ENCODE assay signal across 10 cellular contexts in the genomic region with DNA sequence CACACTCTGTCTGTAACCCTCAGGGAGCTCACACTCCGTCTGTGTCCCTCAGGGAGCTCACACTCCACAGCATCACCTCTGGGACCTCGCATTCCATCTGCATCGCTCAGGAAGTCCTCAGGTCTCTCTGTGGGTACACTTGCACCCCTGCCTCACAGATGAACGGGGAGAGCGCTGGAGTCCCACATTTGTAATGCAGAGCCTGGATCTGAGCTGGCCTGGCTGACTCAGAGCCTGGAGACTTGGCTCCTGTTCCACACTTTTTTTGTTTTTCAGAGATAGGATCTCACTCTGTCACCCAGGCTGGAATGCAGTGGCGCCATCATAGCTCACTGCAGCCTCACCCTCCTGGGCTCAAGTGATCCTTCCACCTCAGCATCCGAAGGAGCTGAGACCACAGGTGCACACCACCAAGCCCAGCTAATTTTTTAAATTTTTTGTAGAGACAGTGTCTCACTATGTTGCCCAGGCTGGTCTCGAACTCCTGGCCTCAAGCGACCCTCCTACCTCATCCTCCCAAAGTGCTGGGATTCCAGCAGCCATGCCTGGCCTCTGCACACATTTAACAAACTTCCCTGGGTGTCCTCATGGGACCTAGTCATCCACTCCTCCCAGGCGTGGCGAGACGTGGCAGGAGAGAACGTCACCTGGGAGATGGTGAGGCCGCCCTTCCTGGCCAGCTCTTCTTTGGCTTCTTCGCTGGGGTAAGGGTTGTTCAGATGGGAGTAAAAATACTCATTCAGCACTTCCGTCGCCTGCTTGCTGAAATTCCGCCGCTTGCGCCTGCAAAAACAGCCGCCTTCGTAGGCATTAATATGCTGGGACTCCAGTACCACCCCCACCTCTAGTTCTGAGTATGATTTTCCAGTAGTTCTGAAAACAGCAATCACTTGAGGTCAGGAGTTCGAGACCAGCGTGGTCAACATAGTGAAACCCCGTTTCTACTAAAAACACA. TPM values are rescaled to one million over a fixed set of nuclear protein-coding genes. Genes with fewer than 3 reads are reported as not detected.
DNase-seq lines count a peak whose midpoint lies in the region; ATAC-seq and TF ChIP-seq lines count a peak whose summit lies in the region.
"Had no signal": no experiment of that assay in that cellular context is flagged by ENCODE, and none has a peak within 500 bp of the region (broad histone marks: within the 10 kb centered on the region; RNA-seq: fewer than 3 reads in every experiment).

No MANE protein-coding gene starts in this region.

- H3K9me3 ChIP-seq in breast epithelium, result no peaks in the 10 kb centered on the region

- H3K27me3 Mint-ChIP-seq in MCF 10A (ENCODE audit: insufficient read depth, unreplicated experiment), result no peaks in the 10 kb centered on the region
- no peaks in the 10 kb centered on the region for H3K27me3 Mint-ChIP-seq in stimulated activated memory B cell treated with anti-CD40 and anti-IgM and Interleukin-4, amounts not matched to agents 10 μg/mL and 1 μg/mL and 100 μg/mL, for 72 hours

- H3K4me1 ChIP-seq in breast epithelium, result no peaks in the 10 kb centered on the region

- H3K36me3 Mint-ChIP-seq in MCF 10A (ENCODE audit: insufficient read depth, unreplicated experiment), result peaks cover 6% of the 10 kb centered on the region
- peaks cover 50% of the 10 kb centered on the region for H3K36me3 Mint-ChIP-seq in stimulated activated memory B cell treated with anti-CD40 and anti-IgM and Interleukin-4, amounts not matched to agents 10 μg/mL and 1 μg/mL and 100 μg/mL, for 72 hours

- BruUV-seq in MCF 10A (replicated peaks; lab: Mats Ljungman, UMichigan), result no TSS peak

- POLR2A ChIA-PET in MCF 10A (lab: Yijun Ruan, JAX), result interaction anchor here (0.8 to 1.7 kb wide), 4 partner anchors 20 to 95 kb away, joined by 3 to 7 read pairs (median 3); a partner anchor contains a TSS

- no peak for ATAC-seq in stimulated activated memory B cell treated with anti-CD40 and anti-IgM and Interleukin-4, amounts not matched to agents 10 μg/mL and 1 μg/mL and 100 μg/mL, for 72 hours

- in situ Hi-C loops in T47D (cut with HindIII; ENCODE audit: low pct_unique_long_range_greater_than_20kb, low sequenced_read_pairs), result no loop called here

- peak; percentile 33 for DNase-seq in MCF 10A (ENCODE audit: unreplicated experiment)
- no peak for DNase-seq in breast epithelium (ENCODE audit: low spot score in 2 of 2)
- DNase-seq in T47D (ENCODE audit: low read depth in 1 of 2, low spot score in 1 of 2), result peak; percentile 37 to 41
- DNase-seq in stimulated activated CD8-positive, alpha-beta memory T cell treated with anti-CD3 and anti-CD28 coated beads, Interleukin-4, amount 100 ng/mL, for 48 hours, result no peak
- no peak for DNase-seq in H4 (ENCODE audit: low spot score)
- DNase-seq: activated CD4-positive, CD25-positive, alpha-beta regulatory T cell treated with anti-CD3 and anti-CD28 coated beads, Interleukin-2, amount 50 U/mL, for 72 hours; DMS53 had no signal

- H3K27ac ChIP-seq in breast epithelium, result no peak overlapping the region
- H3K27ac ChIP-seq: hepatocyte had no signal

- TF ChIP-seq CTCF in MCF 10A (IDR thresholded peaks at IDR 0.05; ENCODE audit: unreplicated experiment), result no peak
- TF ChIP-seq CTCF in breast epithelium (IDR thresholded peaks at IDR 0.05), result no peak

- no peak overlapping the region for H3K4me3 ChIP-seq in breast epithelium
- H3K4me3 ChIP-seq: hepatocyte, lung had no signal

- no peaks in the 10 kb centered on the region for H3K27me3 ChIP-seq in breast epithelium
- H3K27me3 ChIP-seq: hepatocyte had no signal

- H3K4me1 Mint-ChIP-seq in MCF 10A (ENCODE audit: insufficient read depth, unreplicated experiment), result no peaks in the 10 kb centered on the region
- H3K4me1 Mint-ChIP-seq in stimulated activated memory B cell treated with anti-CD40 and anti-IgM and Interleukin-4, amounts not matched to agents 10 μg/mL and 1 μg/mL and 100 μg/mL, for 72 hours, result no peaks in the 10 kb centered on the region

- no peak for TF ChIP-seq POLR2A in breast epithelium (IDR thresholded peaks at IDR 0.05)

- CTCF ChIA-PET in MCF 10A (lab: Yijun Ruan, JAX), result interaction anchor here (0.6 to 3.3 kb wide), 7 partner anchors 9 to 528 kb away, joined by 3 to 42 read pairs (median 3); no protein-coding TSS in a partner anchor

- H3K4me3 Mint-ChIP-seq in MCF 10A (ENCODE audit: unreplicated experiment), result no peak overlapping the region
- no peak overlapping the region for H3K4me3 Mint-ChIP-seq in stimulated activated memory B cell treated with anti-CD40 and anti-IgM and Interleukin-4, amounts not matched to agents 10 μg/mL and 1 μg/mL and 100 μg/mL, for 72 hours

- intact Hi-C loops in MCF 10A (cut with micrococcal nuclease), result no loop called here
- intact Hi-C loops in breast epithelium (cut with DNase I; ENCODE audit: low total_unique reads), result loop anchor here (2.0 kb wide), 1 partner anchor 52 kb away; no protein-coding TSS in a partner anchor

- H3K27ac Mint-ChIP-seq in MCF 10A (ENCODE audit: low read depth, unreplicated experiment), result no peak overlapping the region
- peak overlapping the region; percentile 25 for H3K27ac Mint-ChIP-seq in stimulated activated memory B cell treated with anti-CD40 and anti-IgM and Interleukin-4, amounts not matched to agents 10 μg/mL and 1 μg/mL and 100 μg/mL, for 72 hours

- no peaks in the 10 kb centered on the region for H3K9me3 Mint-ChIP-seq in MCF 10A (ENCODE audit: unreplicated experiment)
- H3K9me3 Mint-ChIP-seq in stimulated activated memory B cell treated with anti-CD40 and anti-IgM and Interleukin-4, amounts not matched to agents 10 μg/mL and 1 μg/mL and 100 μg/mL, for 72 hours, result no peaks in the 10 kb centered on the region

- H3K36me3 ChIP-seq in breast epithelium, result no peaks in the 10 kb centered on the region

RNA-seq across cellular contexts. Expression of a gene that starts 31.0 kb away (rescaled TPM):
- total RNA-seq in MCF 10A (2022) (0.12 and 0.29 TPM in 2 replicates), breast epithelium (under 1 TPM; 0.15 to 0.66 (median 0.16) TPM)
- total RNA-seq in H4 (2014; rRNA removed; shearing (Covaris generic)), result 0.08 and 0.23 TPM in 2 replicates

RNA-seq across cellular contexts. Expression of a gene that starts 40.4 kb away (rescaled TPM):
- total RNA-seq in MCF 10A (2022) (11.9 and 21.7 TPM in 2 replicates), breast epithelium (1 to 10 TPM in 2 of 3 donors, under 1 TPM in 1; 0.88 to 2.0 (median 1.3) TPM)
- total RNA-seq in H4 (2014; rRNA removed; shearing (Covaris generic)), result 0.10 TPM in 1 of 2 replicates, not detected in the other

RNA-seq across cellular contexts. Expression of a gene that starts 49.4 kb away (rescaled TPM):
- total RNA-seq in MCF 10A (2022), result 0.30 TPM in 1 of 2 replicates, not detected in the other
- total RNA-seq in breast epithelium, result 1 to 10 TPM; 3.4 to 5.9 (median 5.6) TPM
- 0.10 TPM in 1 of 2 replicates, not detected in the other for total RNA-seq in H4 (2014; rRNA removed; shearing (Covaris generic))

RNA-seq across cellular contexts. Expression of a gene that starts 53.1 kb away (rescaled TPM):
- total RNA-seq in MCF 10A (2022) (354 and 393 TPM in 2 replicates), breast epithelium (100 to 1,000 TPM in 1 of 3 donors, 10 to 100 TPM in 2; 97.3 to 134 (median 99.2) TPM)
- total RNA-seq in H4 (2014; rRNA removed; shearing (Covaris generic)), result 76.8 and 89.2 TPM in 2 replicates

RNA-seq across cellular contexts. Expression of a gene that starts 53.7 kb away (rescaled TPM):
- total RNA-seq in MCF 10A (2022) (4.8 and 6.6 TPM in 2 replicates), breast epithelium (1 to 10 TPM in 2 of 3 donors, under 1 TPM in 1; 0.96 to 2.9 (median 2.3) TPM)
- total RNA-seq in H4 (2014; rRNA removed; shearing (Covaris generic)), result 0.54 and 1.3 TPM in 2 replicates

Comparison
In these comparisons a context has a peak if more than half of its experiments do, and no peak if none do; other contexts are left out.
1. DNase-seq: peak in MCF 10A (single experiment) and T47D (2 of 2); none in breast epithelium (0 of 2), stimulated activated CD8-positive, alpha-beta memory T cell treated with anti-CD3 and anti-CD28 coated beads, Interleukin-4, amount 100 ng/mL, for 48 hours (single experiment) and H4 (single experiment).